Comparison of ENCODE assay signal across 8 cellular contexts in genomic region chr11:115990004-115990447, GRCh38.
A peak's percentile ranks its signal among the peaks of the same experiment; 100 is the strongest.
DNase-seq lines count a peak whose midpoint lies in the region; ATAC-seq and TF ChIP-seq lines count a peak whose summit lies in the region.
"Had no signal": no experiment of that assay in that cellular context is flagged by ENCODE, and none has a peak within 500 bp of the region (broad histone marks: within the 10 kb centered on the region; RNA-seq: fewer than 3 reads in every experiment).

No MANE protein-coding gene starts in this region.

- H3K4me3 ChIP-seq in NB4 (ENCODE audit: low read depth, low read length) (no peak overlapping the region), fibroblast of lung (replicated peaks in 1 of 4; ENCODE audit: control extremely low read depth in 1 of 4, insufficient read depth in 1 of 4, low read depth in 3 of 4, low read length in 4 of 4) (peak overlapping the region in 1 of 4 experiments; percentile 11), rectal smooth muscle tissue (ENCODE audit: low read length) (peak overlapping the region; percentile 16), tibial artery (no peak overlapping the region)

- H2AFZ ChIP-seq in fibroblast of lung (ENCODE audit: low read length), result no peak overlapping the region

- no peaks in the 10 kb centered on the region for H3K36me3 ChIP-seq in fibroblast of lung (ENCODE audit: control insufficient read depth, insufficient read depth, low read length)
- no peaks in the 10 kb centered on the region for H3K36me3 ChIP-seq in rectal smooth muscle tissue (ENCODE audit: control insufficient read depth, insufficient read depth, low read length)
- H3K36me3 ChIP-seq in tibial artery, result no peaks in the 10 kb centered on the region

- no peak overlapping the region for H3K9ac ChIP-seq in fibroblast of lung (ENCODE audit: insufficient read depth, low read length)
- no peak overlapping the region for H3K9ac ChIP-seq in rectal smooth muscle tissue (ENCODE audit: low read length)

- H3K27me3 ChIP-seq in fibroblast of lung (ENCODE audit: control insufficient read depth, insufficient read depth, low read length) (no peaks in the 10 kb centered on the region), rectal smooth muscle tissue (ENCODE audit: control insufficient read depth, insufficient read depth, low read length) (no peaks in the 10 kb centered on the region), tibial artery (no peaks in the 10 kb centered on the region)

- DNase-seq in NB4 (ENCODE audit: low read depth), result peak; percentile 17
- DNase-seq in fibroblast of lung (ENCODE audit: low read depth in 2 of 2), result no peak
- DNase-seq in tibial artery, result no peak
- DNase-seq in kidney tubule cell (ENCODE audit: low spot score), result no peak
- DNase-seq in AG20443 (ENCODE audit: low spot score), result no peak
- DNase-seq: activated T-cell treated with anti-CD3 and anti-CD28 coated beads, Interleukin-2, amount 50 U/mL, for 1 hour had no signal

- no peak for TF ChIP-seq POLR2A in NB4 (IDR thresholded peaks at IDR 0.05; ENCODE audit: extremely low read depth, insufficient read length)

- H3K9me3 ChIP-seq in fibroblast of lung (ENCODE audit: control insufficient read depth, insufficient read depth, low read depth, low read length), result no peaks in the 10 kb centered on the region
- H3K9me3 ChIP-seq in tibial artery, result no peaks in the 10 kb centered on the region

- no peaks in the 10 kb centered on the region for H3K4me1 ChIP-seq in fibroblast of lung (ENCODE audit: control insufficient read depth, extremely low read depth, insufficient read depth, low read length)
- H3K4me1 ChIP-seq in rectal smooth muscle tissue (ENCODE audit: control insufficient read depth, insufficient read depth, low read length), result no peaks in the 10 kb centered on the region
- H3K4me1 ChIP-seq in tibial artery, result no peaks in the 10 kb centered on the region

- no peaks in the 10 kb centered on the region for H3K79me2 ChIP-seq in fibroblast of lung (ENCODE audit: control insufficient read depth, insufficient read depth, low read length)

- no peaks in the 10 kb centered on the region for H4K20me1 ChIP-seq in fibroblast of lung (ENCODE audit: control insufficient read depth, extremely low read depth, insufficient read depth, low read length)

- H3K27ac ChIP-seq in fibroblast of lung (ENCODE audit: insufficient read depth, low read length), result no peak overlapping the region
- H3K27ac ChIP-seq in rectal smooth muscle tissue (ENCODE audit: low read depth, low read length), result no peak overlapping the region
- H3K27ac ChIP-seq in tibial artery, result no peak overlapping the region

- intact Hi-C loops in tibial artery (cut with DNase I; ENCODE audit: low total_unique reads), result no loop called here

- no peak overlapping the region for H3K4me2 ChIP-seq in fibroblast of lung (ENCODE audit: extremely low read depth, insufficient read depth, low read length)

- TF ChIP-seq CTCF in NB4 (IDR thresholded peaks at IDR 0.05; ENCODE audit: low read depth, low read length) (peak; percentile 65), fibroblast of lung (conservative IDR thresholded peaks at IDR 0.05 in 1 of 2, IDR thresholded peaks at IDR 0.05 in 1 of 2; ENCODE audit: low read depth in 1 of 2, low read length in 2 of 2) (peak; percentile 35 to 47), tibial artery (IDR thresholded peaks at IDR 0.05) (peak in 1 of 2 experiments; percentile 22)

- ATAC-seq in GM18511 (IDR thresholded peaks at IDR 0.05; ENCODE audit: unreplicated experiment), result peak; percentile 84
